ENCODE assay signal across 22 cellular contexts in genomic region chr10:15745748-15746147, GRCh38. TPM values are rescaled to one million over a fixed set of nuclear protein-coding genes. Genes with fewer than 3 reads are reported as not detected.
DNase-seq lines count a peak whose midpoint lies in the region; ATAC-seq and TF ChIP-seq lines count a peak whose summit lies in the region.
"Had no signal": no experiment of that assay in that cellular context is flagged by ENCODE, and none has a peak within 500 bp of the region (broad histone marks: within the 10 kb centered on the region; RNA-seq: fewer than 3 reads in every experiment).

No MANE protein-coding gene starts in this region.

- H3K36me3 ChIP-seq in SJCRH30 = no peaks in the 10 kb centered on the region

- H3K4me3 Mint-ChIP-seq in nephron = no peak overlapping the region
- H3K4me3 Mint-ChIP-seq in stimulated activated memory B cell treated with anti-CD40 and anti-IgM and Interleukin-4, amounts not matched to agents 10 μg/mL and 1 μg/mL and 100 μg/mL, for 72 hours = no peak overlapping the region
- H3K4me3 Mint-ChIP-seq: CD4-positive, alpha-beta T cell; immature natural killer cell; memory B cell; nephron progenitor cell had no signal

- intact Hi-C loops in left colon (cut with DNase I, micrococcal nuclease) = no loop called here

- ATAC-seq in stimulated activated memory B cell treated with anti-CD40 and anti-IgM and Interleukin-4, amounts not matched to agents 10 μg/mL and 1 μg/mL and 100 μg/mL, for 72 hours = no peak
- no peak for ATAC-seq in left colon

- TF ChIP-seq CTCF in foreskin fibroblast (IDR thresholded peaks at IDR 0.05; ENCODE audit: low read depth, low read length) (no peak), nephron (IDR thresholded peaks at IDR 0.05; ENCODE audit: unreplicated experiment in 3 of 3) (no peak)

- H3K4me1 Mint-ChIP-seq in nephron = peaks cover 54% of the 10 kb centered on the region
- H3K4me1 Mint-ChIP-seq in stimulated activated memory B cell treated with anti-CD40 and anti-IgM and Interleukin-4, amounts not matched to agents 10 μg/mL and 1 μg/mL and 100 μg/mL, for 72 hours = no peaks in the 10 kb centered on the region
- H3K4me1 Mint-ChIP-seq: immature natural killer cell, memory B cell had no signal

- no peaks in the 10 kb centered on the region for H3K36me3 Mint-ChIP-seq in nephron (ENCODE audit: low read depth)
- no peaks in the 10 kb centered on the region for H3K36me3 Mint-ChIP-seq in stimulated activated memory B cell treated with anti-CD40 and anti-IgM and Interleukin-4, amounts not matched to agents 10 μg/mL and 1 μg/mL and 100 μg/mL, for 72 hours
- H3K36me3 Mint-ChIP-seq: immature natural killer cell, memory B cell had no signal

- H3K9me3 ChIP-seq in SJCRH30 (replicated peaks) = no peaks in the 10 kb centered on the region

- peaks cover 14% of the 10 kb centered on the region for H3K4me1 ChIP-seq in SJCRH30

- no peaks in the 10 kb centered on the region for H3K9me3 Mint-ChIP-seq in nephron
- H3K9me3 Mint-ChIP-seq in stimulated activated memory B cell treated with anti-CD40 and anti-IgM and Interleukin-4, amounts not matched to agents 10 μg/mL and 1 μg/mL and 100 μg/mL, for 72 hours = peaks cover 4% of the 10 kb centered on the region
- H3K9me3 Mint-ChIP-seq: CD4-positive, alpha-beta T cell; memory B cell; nephron progenitor cell had no signal

- H3K27me3 ChIP-seq in SJCRH30 = no peaks in the 10 kb centered on the region

- H3K4me3 ChIP-seq in SJCRH30 (no peak overlapping the region), foreskin fibroblast (ENCODE audit: low read depth in 1 of 2, low read length in 2 of 2) (no peak overlapping the region)

- H3K27ac ChIP-seq in SJCRH30 = no peak overlapping the region
- H3K27ac ChIP-seq: HL-60 had no signal

- H3K27ac Mint-ChIP-seq in nephron = peak overlapping the region; percentile 70 to 90 (median 82)
- no peak overlapping the region for H3K27ac Mint-ChIP-seq in stimulated activated memory B cell treated with anti-CD40 and anti-IgM and Interleukin-4, amounts not matched to agents 10 μg/mL and 1 μg/mL and 100 μg/mL, for 72 hours
- H3K27ac Mint-ChIP-seq: CD4-positive, alpha-beta T cell; immature natural killer cell; memory B cell; nephron progenitor cell; progenitor cell of endocrine pancreas had no signal

- DNase-seq in AG20443 (ENCODE audit: low spot score) (peak; percentile 22), SJCRH30 (peak; percentile 41 to 55), foreskin fibroblast (peak; percentile 16 to 65), NCI-H774 (lab: John Stamatoyannopoulos, UW) (no peak), Ammon's horn (ENCODE audit: low spot score) (no peak), left colon (no peak)
- DNase-seq: anterior cingulate cortex; CD4-positive, alpha-beta T cell; cortex of kidney; DMS79 treated with DMSO at 0.1 percent for 48 hours; immature natural killer cell; NCI-H2029 treated with DMSO at 0.1 percent for 48 hours; NCI-H524; nephron progenitor cell; SHP77; stimulated activated CD4-positive, alpha-beta T cell treated with anti-CD3 and anti-CD28 coated beads, Interleukin-12 subunit alpha, Interleukin-12 subunit beta, amount 100 ng/mL, for 4 hours had no signal

- H3K27me3 Mint-ChIP-seq in nephron (ENCODE audit: low read depth) = peaks cover 7% of the 10 kb centered on the region
- peaks cover 30% of the 10 kb centered on the region for H3K27me3 Mint-ChIP-seq in stimulated activated memory B cell treated with anti-CD40 and anti-IgM and Interleukin-4, amounts not matched to agents 10 μg/mL and 1 μg/mL and 100 μg/mL, for 72 hours

RNA-seq across cellular contexts. Expression of gene ITGA8, which starts 26.0 kb away (rescaled TPM):
- not detected in 2 replicates for total RNA-seq in SJCRH30 (2014; rRNA removed; shearing (Covaris generic))
- total RNA-seq in left colon = 1 to 10 TPM; 2.6 to 6.1 TPM
- total RNA-seq: CD4-positive, alpha-beta T cell; progenitor cell of endocrine pancreas; T-helper 1 cell treated with Interleukin-12 subunit alpha and Interleukin-12 subunit beta and Interleukin-4 antibody, amounts not matched to agents 30 ng/mL and 1 ng/mL, for 36 hours had no signal

Comparison
In these comparisons a context has a peak if more than half of its experiments do, and no peak if none do; other contexts are left out.
1. DNase-seq: peak in AG20443 (single experiment), SJCRH30 (2 of 2) and foreskin fibroblast (2 of 2); none in NCI-H774 (single experiment), Ammon's horn (single experiment) and left colon (0 of 2).